Comparison of ENCODE assay signal across 10 cellular contexts in genomic region chr22:50168490-50169180, GRCh38. TPM values are rescaled to one million over a fixed set of nuclear protein-coding genes. Genes with fewer than 3 reads are reported as not detected.
DNase-seq lines count a peak whose midpoint lies in the region; ATAC-seq and TF ChIP-seq lines count a peak whose summit lies in the region.
"Not testable (repeated sequence)": the region's sequence is repeated elsewhere in the genome, so short reads cannot be mapped to it uniquely, and the experiment has no call there.
"Had no signal": no experiment of that assay in that cellular context is flagged by ENCODE, and none has a peak within 500 bp of the region (broad histone marks: within the 10 kb centered on the region; RNA-seq: fewer than 3 reads in every experiment).

No MANE protein-coding gene starts in this region.

- DNase-seq in GM23338 (ENCODE audit: low spot score); WTC11 (ENCODE audit: low spot score); activated T-cell treated with anti-CD3 and anti-CD28 coated beads, Interleukin-2, amount 50 U/mL, for 24 hours; activated naive CD8-positive, alpha-beta T cell treated with anti-CD3 and anti-CD28 coated beads, Interleukin-2, amount 10 ng/mL, durations not matched to agents 7 days and 5 days; endodermal cell: not testable (repeated sequence)
- DNase-seq in naive thymus-derived CD8-positive, alpha-beta T cell, result peak in 1 of 10 donors; percentile 49
- DNase-seq in sigmoid colon, result peak; percentile 40

- H2AFZ ChIP-seq in GM23338, result not testable (repeated sequence)

- H3K4me1 Mint-ChIP-seq in GM23338; WTC11; activated naive CD8-positive, alpha-beta T cell treated with anti-CD3 and anti-CD28 coated beads, Interleukin-2, amount 10 ng/mL, durations not matched to agents 7 days and 5 days; endodermal cell: not testable (repeated sequence)
- peaks cover 12% of the 10 kb centered on the region for H3K4me1 Mint-ChIP-seq in activated T-cell treated with anti-CD3 and anti-CD28 coated beads, Interleukin-2, amount 50 U/mL, for 24 hours (ENCODE audit: low read depth)
- H3K4me1 Mint-ChIP-seq in naive thymus-derived CD8-positive, alpha-beta T cell, result peaks cover 2 to 18% (median 9%) of the 10 kb centered on the region in 4 donors

- WGBS in endodermal cell (ENCODE audit: insufficient coverage in 1 of 2, insufficient read length in 1 of 2), 2 experiments, result 85% methylated on average over 5 of the region's 5 CpGs; no CpG with 5 or more reads in 1 of the 2 experiments
- 66 to 86% methylated on average over 5 of the region's 5 CpGs for WGBS in sigmoid colon, 2 donors

- POLR2A ChIA-PET in WTC11 (lab: Charles Lee); activated naive CD8-positive, alpha-beta T cell treated with anti-CD3 and anti-CD28 coated beads, Interleukin-2, amount 10 ng/mL, durations not matched to agents 7 days and 5 days (lab: Charles Lee); naive thymus-derived CD8-positive, alpha-beta T cell (lab: Charles Lee): not testable (repeated sequence)

- not testable (repeated sequence) for TF ChIP-seq CTCF in 22Rv1 (IDR thresholded peaks at IDR 0.05); GM23338 (conservative IDR thresholded peaks at IDR 0.05; ENCODE audit: low read depth in 2 of 2); WTC11 (IDR thresholded peaks at IDR 0.05); endodermal cell (conservative IDR thresholded peaks at IDR 0.05); sigmoid colon (IDR thresholded peaks at IDR 0.05)

- not testable (repeated sequence) for ATAC-seq in GM23338; WTC11; activated naive CD8-positive, alpha-beta T cell treated with anti-CD3 and anti-CD28 coated beads, Interleukin-2, amount 10 ng/mL, durations not matched to agents 7 days and 5 days (ENCODE audit: low read depth); naive thymus-derived CD8-positive, alpha-beta T cell

- not testable (repeated sequence) for H3K9me2 ChIP-seq in GM23338 (ENCODE audit: insufficient read depth)

- peaks cover 32% of the 10 kb centered on the region for H3K27me3 Mint-ChIP-seq in GM23338 (ENCODE audit: insufficient read depth, low read depth, poor library complexity)
- peaks cover 25% of the 10 kb centered on the region for H3K27me3 Mint-ChIP-seq in WTC11 (ENCODE audit: low read depth)
- H3K27me3 Mint-ChIP-seq in activated T-cell treated with anti-CD3 and anti-CD28 coated beads, Interleukin-2, amount 50 U/mL, for 24 hours, result peaks cover 52% of the 10 kb centered on the region
- H3K27me3 Mint-ChIP-seq in activated naive CD8-positive, alpha-beta T cell treated with anti-CD3 and anti-CD28 coated beads, Interleukin-2, amount 10 ng/mL, durations not matched to agents 7 days and 5 days, result peaks cover 46% of the 10 kb centered on the region
- H3K27me3 Mint-ChIP-seq in endodermal cell (ENCODE audit: insufficient read depth), result peaks cover 34% of the 10 kb centered on the region
- peaks cover 7 to 55% (median 32%) of the 10 kb centered on the region in 5 donors for H3K27me3 Mint-ChIP-seq in naive thymus-derived CD8-positive, alpha-beta T cell

- not testable (repeated sequence) for H4K20me1 ChIP-seq in GM23338 (replicated peaks; ENCODE audit: insufficient read depth)

- not testable (repeated sequence) for H3K27ac Mint-ChIP-seq in GM23338; WTC11; endodermal cell; naive thymus-derived CD8-positive, alpha-beta T cell
- H3K27ac Mint-ChIP-seq in activated T-cell treated with anti-CD3 and anti-CD28 coated beads, Interleukin-2, amount 50 U/mL, for 24 hours, result peak overlapping the region; percentile 59
- peak overlapping the region; percentile 73 for H3K27ac Mint-ChIP-seq in activated naive CD8-positive, alpha-beta T cell treated with anti-CD3 and anti-CD28 coated beads, Interleukin-2, amount 10 ng/mL, durations not matched to agents 7 days and 5 days

- intact Hi-C loops in sigmoid colon (cut with DNase I), result not testable (repeated sequence)

- H3K4me3 Mint-ChIP-seq in GM23338 (peak overlapping the region; percentile 65), WTC11 (peak overlapping the region; percentile 64), endodermal cell (peak overlapping the region; percentile 75)
- peak overlapping the region; percentile 63 for H3K4me3 Mint-ChIP-seq in activated T-cell treated with anti-CD3 and anti-CD28 coated beads, Interleukin-2, amount 50 U/mL, for 24 hours
- H3K4me3 Mint-ChIP-seq in activated naive CD8-positive, alpha-beta T cell treated with anti-CD3 and anti-CD28 coated beads, Interleukin-2, amount 10 ng/mL, durations not matched to agents 7 days and 5 days, result peak overlapping the region; percentile 69
- peak overlapping the region; percentile 43 to 86 (median 75) for H3K4me3 Mint-ChIP-seq in naive thymus-derived CD8-positive, alpha-beta T cell

- peak overlapping the region; percentile 68; the same call in 1 of the 2 replicates for H3K27ac ChIP-seq in 22Rv1
- H3K27ac ChIP-seq in GM23338 (ENCODE audit: low read depth); endodermal cell (ENCODE audit: low read depth, low read length); sigmoid colon: not testable (repeated sequence)

- not testable (repeated sequence) for TF ChIP-seq POLR2A in sigmoid colon (IDR thresholded peaks at IDR 0.05)

- H3K36me3 Mint-ChIP-seq in GM23338 (ENCODE audit: low read depth); WTC11; activated T-cell treated with anti-CD3 and anti-CD28 coated beads, Interleukin-2, amount 50 U/mL, for 24 hours (ENCODE audit: low read depth); activated naive CD8-positive, alpha-beta T cell treated with anti-CD3 and anti-CD28 coated beads, Interleukin-2, amount 10 ng/mL, durations not matched to agents 7 days and 5 days; endodermal cell (ENCODE audit: low read depth); naive thymus-derived CD8-positive, alpha-beta T cell: not testable (repeated sequence)

- H3K9me3 ChIP-seq in endodermal cell (ENCODE audit: control insufficient read depth, low read length); sigmoid colon: not testable (repeated sequence)

- H3K4me2 ChIP-seq in GM23338, result peak overlapping the region; percentile 79

- H3K27me3 ChIP-seq in GM23338 (ENCODE audit: insufficient read depth) (peaks cover 24% of the 10 kb centered on the region), endodermal cell (ENCODE audit: control insufficient read depth, insufficient read depth, low read length, poor library complexity, severe bottlenecking) (peaks cover 25% of the 10 kb centered on the region), sigmoid colon (peaks cover 17 to 43% (median 28%) of the 10 kb centered on the region in 3 donors)

- CTCF ChIA-PET in WTC11 (lab: Charles Lee), result not testable (repeated sequence)

- not testable (repeated sequence) for TF ChIP-seq EP300 in sigmoid colon (IDR thresholded peaks at IDR 0.05)

- H3K36me3 ChIP-seq in GM23338 (ENCODE audit: insufficient read depth); endodermal cell (ENCODE audit: control insufficient read depth, insufficient read depth, low read length); sigmoid colon: not testable (repeated sequence)

- H3K4me1 ChIP-seq in GM23338 (ENCODE audit: insufficient read depth); endodermal cell (ENCODE audit: control insufficient read depth, insufficient read depth, low read length): not testable (repeated sequence)
- H3K4me1 ChIP-seq in sigmoid colon, result peaks cover 0 to 16% (median 14%) of the 10 kb centered on the region in 4 donors

- H3F3A ChIP-seq in GM23338 (replicated peaks; ENCODE audit: low read depth), result not testable (repeated sequence)

- not testable (repeated sequence) for H3K9ac ChIP-seq in endodermal cell (ENCODE audit: extremely low read depth, low read length, poor library complexity, severe bottlenecking)

- H3K9me3 Mint-ChIP-seq in GM23338; WTC11; activated T-cell treated with anti-CD3 and anti-CD28 coated beads, Interleukin-2, amount 50 U/mL, for 24 hours; activated naive CD8-positive, alpha-beta T cell treated with anti-CD3 and anti-CD28 coated beads, Interleukin-2, amount 10 ng/mL, durations not matched to agents 7 days and 5 days; endodermal cell; naive thymus-derived CD8-positive, alpha-beta T cell: not testable (repeated sequence)

- not testable (repeated sequence) for H3K79me2 ChIP-seq in GM23338 (replicated peaks; ENCODE audit: insufficient read depth)

- H3K4me3 ChIP-seq in GM23338, result peak overlapping the region; percentile 50
- not testable (repeated sequence) for H3K4me3 ChIP-seq in endodermal cell (ENCODE audit: low read length); sigmoid colon

RNA-seq across cellular contexts. Expression of gene PANX2, which starts 1.9 kb away (rescaled TPM):
- total RNA-seq in GM23338 (2014; rRNA removed; shearing (Covaris generic)), result 5.1 and 5.9 TPM in 2 replicates
- polyA plus RNA-seq in GM23338 (2016; fragmentation: Nextera tagmentation; extraction: Ambion mirVana) (2.6 and 2.8 TPM in 2 replicates), sigmoid colon (under 1 TPM in 2 of 3 donors, not detected in 1; 0.17 to 0.60 TPM)
- total RNA-seq in WTC11 (2021) (10.2 to 10.7 TPM (median 10.3 TPM) in 3 replicates), endodermal cell (10 to 100 TPM in 1 of 2 donors, 1 to 10 TPM in 1; 8.8 to 11.2 TPM), sigmoid colon (1 to 10 TPM in 1 of 4 donors, under 1 TPM in 2, not detected in 1; 0.27 to 3.0 (median 0.36) TPM)
- under 1 TPM; 0.11 TPM for total RNA-seq in activated naive CD8-positive, alpha-beta T cell treated with anti-CD3 and anti-CD28 coated beads, Interleukin-2, amount 10 ng/mL, durations not matched to agents 7 days and 5 days
- polyA plus RNA-seq in endodermal cell (2013, experiment 1 of 2), result 1.6 TPM
- 1.4 TPM for polyA plus RNA-seq in endodermal cell (2013, experiment 2 of 2)
- under 1 TPM; 0.25 to 0.26 TPM for total RNA-seq in naive thymus-derived CD8-positive, alpha-beta T cell
- not detected for polyA plus RNA-seq in naive thymus-derived CD8-positive, alpha-beta T cell
- total RNA-seq: OCI-LY7, SJCRH30 had no signal

RNA-seq across cellular contexts. Expression of gene TRABD, which starts 17.1 kb away (rescaled TPM):
- total RNA-seq in GM23338 (2014; rRNA removed; shearing (Covaris generic)), result 58.6 and 66.1 TPM in 2 replicates
- polyA plus RNA-seq in GM23338 (2016; fragmentation: Nextera tagmentation; extraction: Ambion mirVana) (40.8 and 44.1 TPM in 2 replicates), sigmoid colon (10 to 100 TPM; 24.6 to 88.1 (median 31.7) TPM)
- total RNA-seq in WTC11 (2021) (79.9 to 90.4 TPM (median 81.3 TPM) in 3 replicates), endodermal cell (10 to 100 TPM; 49.6 to 56.4 TPM), sigmoid colon (10 to 100 TPM; 14.2 to 21.4 (median 18.2) TPM)
- 100 to 1,000 TPM; 116 to 121 TPM for total RNA-seq in activated naive CD8-positive, alpha-beta T cell treated with anti-CD3 and anti-CD28 coated beads, Interleukin-2, amount 10 ng/mL, durations not matched to agents 7 days and 5 days
- 34.2 TPM for polyA plus RNA-seq in endodermal cell (2013, experiment 1 of 2)
- 30.6 TPM for polyA plus RNA-seq in endodermal cell (2013, experiment 2 of 2)
- total RNA-seq in naive thymus-derived CD8-positive, alpha-beta T cell, result 100 to 1,000 TPM; 103 to 113 TPM
- polyA plus RNA-seq in naive thymus-derived CD8-positive, alpha-beta T cell, result 10 to 100 TPM; 28.7 to 46.7 (median 31.2) TPM

RNA-seq across cellular contexts. Expression of gene SELENOO, which starts 32.2 kb away (rescaled TPM):
- 16.9 and 21.3 TPM in 2 replicates for total RNA-seq in GM23338 (2014; rRNA removed; shearing (Covaris generic))
- polyA plus RNA-seq in GM23338 (2016; fragmentation: Nextera tagmentation; extraction: Ambion mirVana), result 6.8 and 8.6 TPM in 2 replicates
- 27.0 to 29.8 TPM (median 28.8 TPM) in 3 replicates for total RNA-seq in WTC11 (2021)
- total RNA-seq in activated naive CD8-positive, alpha-beta T cell treated with anti-CD3 and anti-CD28 coated beads, Interleukin-2, amount 10 ng/mL, durations not matched to agents 7 days and 5 days, result 10 to 100 TPM; 27.9 to 33.3 TPM
- 10 to 100 TPM; 22.2 to 22.9 TPM for total RNA-seq in endodermal cell
- polyA plus RNA-seq in endodermal cell (2013, experiment 1 of 2), result 17.4 TPM
- polyA plus RNA-seq in endodermal cell (2013, experiment 2 of 2), result 17.2 TPM
- total RNA-seq in naive thymus-derived CD8-positive, alpha-beta T cell, result 10 to 100 TPM; 40.3 to 42.4 TPM
- 1 to 10 TPM; 3.1 to 8.8 (median 5.2) TPM for polyA plus RNA-seq in naive thymus-derived CD8-positive, alpha-beta T cell
- total RNA-seq in sigmoid colon, result 10 to 100 TPM; 17.5 to 30.2 (median 22.3) TPM
- polyA plus RNA-seq in sigmoid colon, result 10 to 100 TPM; 10.2 to 26.5 (median 15.7) TPM
